Comparison of ENCODE assay signal across 9 cellular contexts in genomic region chr14:68781161-68782021, GRCh38. TPM values are rescaled to one million over a fixed set of nuclear protein-coding genes. Genes with fewer than 3 reads are reported as not detected.
A peak's percentile ranks its signal among the peaks of the same experiment; 100 is the strongest.
DNase-seq lines count a peak whose midpoint lies in the region; ATAC-seq and TF ChIP-seq lines count a peak whose summit lies in the region.
"Had no signal": no experiment of that assay in that cellular context is flagged by ENCODE, and none has a peak within 500 bp of the region (broad histone marks: within the 10 kb centered on the region; RNA-seq: fewer than 3 reads in every experiment).

No MANE protein-coding gene starts in this region.

- peaks cover 24% of the 10 kb centered on the region for H3K4me1 ChIP-seq in colonic mucosa
- peaks cover 28 to 32% of the 10 kb centered on the region in 2 donors for H3K4me1 ChIP-seq in uterus

- peak; percentile 11 for DNase-seq in stimulated activated CD4-positive, alpha-beta T cell treated with anti-CD3 and anti-CD28 coated beads, Interleukin-12 subunit alpha, Interleukin-12 subunit beta, amount 100 ng/mL, for 4 hours
- no peak for DNase-seq in stimulated activated CD4-positive, alpha-beta T cell treated with anti-CD3 and anti-CD28 coated beads, Interleukin-2, amount 100 ng/mL, for 48 hours
- DNase-seq in colonic mucosa, result peak; percentile 72
- DNase-seq in naive thymus-derived CD8-positive, alpha-beta T cell, result peak; percentile 22 to 81 (median 67)
- peak; percentile 44 to 50 for DNase-seq in uterus
- no peak for DNase-seq in NCI-H146 (lab: John Stamatoyannopoulos, UW)
- no peak for DNase-seq in NCI-H1417 treated with DMSO at 0.1 percent for 48 hours (lab: John Stamatoyannopoulos, UW)
- no peak for DNase-seq in H7

- peak; percentile 45 to 63 for ATAC-seq in naive thymus-derived CD8-positive, alpha-beta T cell

- intact Hi-C loops in colonic mucosa (cut with DNase I) (loop anchor here (10.0 kb wide), 1 partner anchor 537 kb away; no protein-coding TSS in a partner anchor), uterus (cut with DNase I; ENCODE audit: low total_unique reads) (loop anchor here (10.0 kb wide), 1 partner anchor 237 kb away; no protein-coding TSS in a partner anchor)

- TF ChIP-seq CTCF in colonic mucosa (IDR thresholded peaks at IDR 0.05) (no peak), uterus (IDR thresholded peaks at IDR 0.05) (no peak)

- no peak for TF ChIP-seq POLR2A in uterus (IDR thresholded peaks at IDR 0.05)

- H3K4me3 ChIP-seq in colonic mucosa (no peak overlapping the region), uterus (no peak overlapping the region), H7 (ENCODE audit: insufficient read depth, low read depth, low read length) (no peak overlapping the region)

- peak overlapping the region; percentile 75 to 89 (median 84) for H3K4me3 Mint-ChIP-seq in naive thymus-derived CD8-positive, alpha-beta T cell
- H3K4me3 Mint-ChIP-seq: memory B cell had no signal

- H3K36me3 ChIP-seq in colonic mucosa (no peaks in the 10 kb centered on the region), uterus (no peaks in the 10 kb centered on the region), H7 (replicated peaks; ENCODE audit: control insufficient read depth, insufficient read depth, low read length) (no peaks in the 10 kb centered on the region)

- H3K4me1 Mint-ChIP-seq in naive thymus-derived CD8-positive, alpha-beta T cell, result peaks cover 42 to 89% (median 82%) of the 10 kb centered on the region in 4 donors

- POLR2A ChIA-PET in naive thymus-derived CD8-positive, alpha-beta T cell (lab: Charles Lee), result interaction anchor here (0.5 to 8.3 kb wide), 23 partner anchors 9 to 532 kb away, joined by 3 to 220 read pairs (median 6); partner anchors contain the start of gene ZFP36L1

- H3K27me3 Mint-ChIP-seq in naive thymus-derived CD8-positive, alpha-beta T cell, result no peaks in the 10 kb centered on the region
- H3K27me3 Mint-ChIP-seq: memory B cell had no signal

- no peaks in the 10 kb centered on the region for H3K27me3 ChIP-seq in colonic mucosa
- no peaks in the 10 kb centered on the region for H3K27me3 ChIP-seq in uterus
- no peaks in the 10 kb centered on the region for H3K27me3 ChIP-seq in H7 (ENCODE audit: control insufficient read depth, insufficient read depth, low read length)

- H3K9me3 Mint-ChIP-seq in naive thymus-derived CD8-positive, alpha-beta T cell, result no peaks in the 10 kb centered on the region
- H3K9me3 Mint-ChIP-seq: memory B cell had no signal

- no peaks in the 10 kb centered on the region for H3K36me3 Mint-ChIP-seq in naive thymus-derived CD8-positive, alpha-beta T cell
- H3K36me3 Mint-ChIP-seq: memory B cell had no signal

- peak overlapping the region; percentile 85 to 99 (median 93) for H3K27ac Mint-ChIP-seq in naive thymus-derived CD8-positive, alpha-beta T cell
- H3K27ac Mint-ChIP-seq: memory B cell had no signal

- peak overlapping the region in 1 of 2 donors; percentile 70 for H3K9ac ChIP-seq in colonic mucosa (ENCODE audit: low read depth in 2 of 2, low read length in 2 of 2)

- H3K9me3 ChIP-seq in colonic mucosa (no peaks in the 10 kb centered on the region), uterus (no peaks in the 10 kb centered on the region)

- H3K27ac ChIP-seq in colonic mucosa (peak overlapping the region; percentile 82), uterus (peak overlapping the region; percentile 90 to 96)

RNA-seq across cellular contexts. Expression of gene ZFP36L1, which starts 11.5 kb away (rescaled TPM):
- 100 to 1,000 TPM in 1 of 2 donors, 10 to 100 TPM in 1; 97.0 to 123 TPM for total RNA-seq in colonic mucosa
- 100 to 1,000 TPM; 201 to 222 TPM for total RNA-seq in naive thymus-derived CD8-positive, alpha-beta T cell
- 100 to 1,000 TPM; 122 to 142 (median 134) TPM for polyA plus RNA-seq in naive thymus-derived CD8-positive, alpha-beta T cell
- 100 to 1,000 TPM; 170 to 564 (median 315) TPM for total RNA-seq in uterus
- total RNA-seq in H7 (2014; rRNA removed; shearing (Covaris generic)), result 47.8 and 73.1 TPM in 2 replicates

Comparison
In these comparisons a context has a peak if more than half of its experiments do, and no peak if none do; other contexts are left out.
1. DNase-seq: peak in stimulated activated CD4-positive, alpha-beta T cell treated with anti-CD3 and anti-CD28 coated beads, Interleukin-12 subunit alpha, Interleukin-12 subunit beta, amount 100 ng/mL, for 4 hours (single experiment), colonic mucosa (single experiment), naive thymus-derived CD8-positive, alpha-beta T cell (10 of 10) and uterus (2 of 2); none in stimulated activated CD4-positive, alpha-beta T cell treated with anti-CD3 and anti-CD28 coated beads, Interleukin-2, amount 100 ng/mL, for 48 hours (0 of 2), NCI-H146 (single experiment), NCI-H1417 treated with DMSO at 0.1 percent for 48 hours (single experiment) and H7 (single experiment).